Comparison of ENCODE assay signal across 28 cellular contexts in the genomic region with DNA sequence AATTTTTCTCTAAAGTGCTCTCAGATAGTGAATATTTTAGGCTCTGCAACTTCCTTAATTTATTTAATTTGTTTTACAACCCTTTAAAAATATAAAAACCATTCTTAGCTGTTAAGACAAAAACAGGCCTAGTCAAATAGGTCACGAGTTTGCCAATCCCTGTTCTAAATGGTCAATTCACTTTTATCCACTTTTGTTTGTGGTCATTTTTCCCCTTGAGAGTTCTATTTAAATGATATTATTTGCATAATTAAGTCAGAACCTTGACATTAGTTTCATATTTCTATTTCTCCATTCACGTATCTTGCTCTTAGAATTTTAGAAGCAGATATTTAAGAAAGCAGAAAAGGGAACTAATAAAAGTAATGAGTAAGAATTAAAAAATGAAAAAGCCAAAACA. TPM values are rescaled to one million over a fixed set of nuclear protein-coding genes. Genes with fewer than 3 reads are reported as not detected.
A peak's percentile ranks its signal among the peaks of the same experiment; 100 is the strongest.
DNase-seq lines count a peak whose midpoint lies in the region; ATAC-seq, FAIRE-seq and TF ChIP-seq lines count a peak whose summit lies in the region.
"Had no signal": no experiment of that assay in that cellular context is flagged by ENCODE, and none has a peak within 500 bp of the region (broad histone marks: within the 10 kb centered on the region; RNA-seq: fewer than 3 reads in every experiment).

No MANE protein-coding gene starts in this region.

- BruUV-seq in HepG2 (replicated peaks; lab: Mats Ljungman, UMichigan) = no TSS peak

- no peak for FAIRE-seq in HepG2 (lab: Jason Lieb, UNC)
- FAIRE-seq in endometrium (lab: Jason Lieb, UNC) = peak; percentile 31
- FAIRE-seq: colon had no signal

- H3K79me2 ChIP-seq in HepG2 (ENCODE audit: insufficient read depth, low read length) (peaks cover 79% of the 10 kb centered on the region), OCI-LY1 (ENCODE audit: insufficient read depth, low read length) (peaks cover 80% of the 10 kb centered on the region)

- TF ChIP-seq EP300 in HepG2 (IDR thresholded peaks at IDR 0.05; ENCODE audit: low read depth in 2 of 2, low read length in 2 of 2) (no peak), HepG2 (CRISPR knock-in tag; IDR thresholded peaks at IDR 0.05; ENCODE audit: borderline replicate concordance) (no peak)

- H2AFZ ChIP-seq in HepG2 (ENCODE audit: low read length) (no peak overlapping the region), OCI-LY1 (ENCODE audit: low read length) (no peak overlapping the region)
- H2AFZ ChIP-seq: neural progenitor cell, parathyroid adenoma had no signal

- H3K4me1 Mint-ChIP-seq in CD4-positive, alpha-beta T cell (ENCODE audit: low read depth) = peaks cover 51% of the 10 kb centered on the region
- peaks cover 48 to 50% (median 49%) of the 10 kb centered on the region in 3 donors for H3K4me1 Mint-ChIP-seq in T-cell

- no peaks in the 10 kb centered on the region for H3K9me2 ChIP-seq in OCI-LY1 (ENCODE audit: low read depth, low read length)

- H3K36me3 ChIP-seq in HepG2 (replicated peaks in 1 of 2; ENCODE audit: control insufficient read depth in 1 of 2, insufficient read depth in 2 of 2, low read length in 2 of 2) (peaks cover 0 to 2% of the 10 kb centered on the region in 2 experiments; a peak in 3 of 5 replicates), right lobe of liver (no peaks in the 10 kb centered on the region), OCI-LY1 (ENCODE audit: insufficient read depth, low read length) (no peaks in the 10 kb centered on the region)
- H3K36me3 ChIP-seq: heart left ventricle, lower lobe of right lung, neural progenitor cell, right atrium auricular region, uterus had no signal

- POLR2A ChIA-PET in HepG2 (lab: Yijun Ruan, JAX) (interaction anchor here (2.3 kb wide), 1 partner anchor 12 kb away, joined by 6 read pairs; no protein-coding TSS in a partner anchor), RWPE1 (lab: Yijun Ruan, JAX; ENCODE audit: low non-redundant PET) (no interaction called here), T-cell (lab: Charles Lee) (no interaction called here)
- POLR2A ChIA-PET in CD4-positive, alpha-beta T cell (lab: Charles Lee) = interaction anchor here (1.1 kb wide), 1 partner anchor 30 kb away, joined by 4 read pairs; the partner anchor contains the start of genes NUDT21 and OGFOD1

- in situ Hi-C loops in HepG2 (cut with HindIII; ENCODE audit: extremely low pct_ligation_motif_present, low pct_unique_long_range_greater_than_20kb) = no loop called here

- no peaks in the 10 kb centered on the region for H3K9me3 Mint-ChIP-seq in CD4-positive, alpha-beta T cell
- no peaks in the 10 kb centered on the region for H3K9me3 Mint-ChIP-seq in T-cell
- H3K9me3 Mint-ChIP-seq: neural progenitor cell had no signal

- H4K20me1 ChIP-seq in HepG2 (ENCODE audit: insufficient read depth, low read length) (peaks cover 11% of the 10 kb centered on the region), OCI-LY1 (ENCODE audit: insufficient read depth, low read length) (no peaks in the 10 kb centered on the region)

- peaks cover 64% of the 10 kb centered on the region for H3K4me1 ChIP-seq in HepG2 (ENCODE audit: insufficient read depth, low read length)
- peaks cover 0 to 44% (median 14%) of the 10 kb centered on the region in 4 donors for H3K4me1 ChIP-seq in right lobe of liver
- peaks cover 53% of the 10 kb centered on the region for H3K4me1 ChIP-seq in OCI-LY1 (ENCODE audit: insufficient read depth, low read length, severe bottlenecking)

- H3K27me3 ChIP-seq in HepG2 (ENCODE audit: control insufficient read depth in 1 of 2, insufficient read depth in 2 of 2, low read length in 2 of 2) (no peaks in the 10 kb centered on the region; a peak in 2 of 5 replicates), right lobe of liver (no peaks in the 10 kb centered on the region), OCI-LY1 (ENCODE audit: insufficient read depth, low read length) (no peaks in the 10 kb centered on the region)
- H3K27me3 ChIP-seq in CD4-positive, alpha-beta T cell (ENCODE audit: control insufficient read depth, insufficient read depth, low read length) = no peaks in the 10 kb centered on the region
- H3K27me3 ChIP-seq: heart left ventricle, MG63, right atrium auricular region, uterus had no signal

- TF ChIP-seq CTCF in HepG2 (CRISPR knock-in tag; IDR thresholded peaks at IDR 0.05) = no peak
- TF ChIP-seq CTCF in right lobe of liver (IDR thresholded peaks at IDR 0.05) = no peak
- TF ChIP-seq CTCF in OCI-LY1 (IDR thresholded peaks at IDR 0.05; ENCODE audit: low read length) = no peak
- no peak for TF ChIP-seq CTCF in RWPE1 (conservative IDR thresholded peaks at IDR 0.05; ENCODE audit: low read depth)
- no peak for TF ChIP-seq CTCF in CD4-positive, alpha-beta T cell (IDR thresholded peaks at IDR 0.05)

- H3K4me3 ChIP-seq in HepG2 (replicated peaks in 1 of 3; ENCODE audit: insufficient read depth in 1 of 3, low read depth in 2 of 3, low read length in 3 of 3) (no peak overlapping the region), right lobe of liver (no peak overlapping the region), OCI-LY1 (ENCODE audit: low read depth, low read length, poor library complexity, severe bottlenecking) (peak overlapping the region; percentile 91)
- H3K4me3 ChIP-seq: heart left ventricle, lower lobe of right lung, MG63, neural progenitor cell, right atrium auricular region, SK-N-MC, uterus had no signal

- no peak for TF ChIP-seq POLR2A in HepG2 (IDR thresholded peaks at IDR 0.05; ENCODE audit: insufficient read depth in 1 of 2, low read depth in 2 of 2, low read length in 2 of 2)
- no peak for TF ChIP-seq POLR2A in right lobe of liver (IDR thresholded peaks at IDR 0.05)

- peaks cover 9% of the 10 kb centered on the region for H3K36me3 Mint-ChIP-seq in CD4-positive, alpha-beta T cell (ENCODE audit: low read depth)
- H3K36me3 Mint-ChIP-seq in T-cell = peaks cover 2% of the 10 kb centered on the region
- H3K36me3 Mint-ChIP-seq: neural progenitor cell had no signal

- no peaks in the 10 kb centered on the region for H3F3A ChIP-seq in OCI-LY1 (ENCODE audit: insufficient read depth, low read length)

- no peak overlapping the region for H3K27ac Mint-ChIP-seq in CD4-positive, alpha-beta T cell
- H3K27ac Mint-ChIP-seq in T-cell = no peak overlapping the region
- H3K27ac Mint-ChIP-seq: neural progenitor cell had no signal

- TF ChIP-seq RAD21 in HepG2 (CRISPR knock-in tag; IDR thresholded peaks at IDR 0.05) = no peak

- ATAC-seq in HepG2 (no peak), right lobe of liver (no peak), T-cell (replicated peaks in 1 of 4) (no peak)
- ATAC-seq in CD4-positive, alpha-beta T cell (ENCODE audit: poor library complexity) = no peak
- ATAC-seq: HCT116, heart left ventricle, lower lobe of right lung, T-helper 17 cell had no signal

- intact Hi-C loops in HepG2 (cut with micrococcal nuclease; ENCODE audit: unreplicated experiment) = no loop called here
- intact Hi-C loops in right lobe of liver (cut with DNase I) = no loop called here
- intact Hi-C loops in CD4-positive, alpha-beta T cell (cut with DNase I, micrococcal nuclease) = loop anchor here in 1 of 2 experiments (10.0 kb wide), 2 partner anchors 227 to 283 kb away; partner anchors contain the start of gene GNAO1

- CTCF ChIA-PET in HepG2 (lab: Yijun Ruan, JAX; ENCODE audit: low intra/inter-chr PET ratio, low total read pairs) = no interaction called here
- CTCF ChIA-PET in RWPE1 (lab: Yijun Ruan, JAX) = no interaction called here
- CTCF ChIA-PET in CD4-positive, alpha-beta T cell (lab: Charles Lee) = no interaction called here
- CTCF ChIA-PET in T-cell (lab: Charles Lee) = no interaction called here

- H3K9ac ChIP-seq in HepG2 (ENCODE audit: insufficient read depth, low read depth, low read length) = no peak overlapping the region
- peak overlapping the region; percentile 86; the same call in 1 of the 2 replicates for H3K9ac ChIP-seq in OCI-LY1 (ENCODE audit: low read length)
- H3K9ac ChIP-seq: neural progenitor cell, parathyroid adenoma had no signal

- no peak for DNase-seq in HepG2 (ENCODE audit: low spot score)
- no peak for DNase-seq in right lobe of liver
- DNase-seq in RWPE1 (ENCODE audit: low spot score) = no peak
- no peak for DNase-seq in CD4-positive, alpha-beta T cell
- no peak for DNase-seq in T-cell
- DNase-seq in middle frontal gyrus (ENCODE audit: extremely low spot score, low spot score) = no peak
- DNase-seq: activated CD4-positive, alpha-beta T cell treated with anti-CD3 and anti-CD28 coated beads for 1 hour; activated naive CD4-positive, alpha-beta T cell; activated T-cell treated with anti-CD3 and anti-CD28 coated beads, Interleukin-2, amount 50 U/mL, for 1 hour; DMS153; effector CD8-positive, alpha-beta T cell; erythroblast; heart left ventricle; lower lobe of right lung; MG63; NCI-H1436; NCI-H446; NCI-H82; T-helper 17 cell; uterus had no signal

- 95% methylated on average over 2 of the region's 2 CpGs for WGBS in HepG2 (ENCODE audit: low lambda C conversion rate)
- 69% methylated on average over 2 of the region's 2 CpGs for WGBS in right lobe of liver (ENCODE audit: insufficient coverage, low coverage, low lambda C conversion rate, missing lambda C conversion rate)

- H3K27me3 Mint-ChIP-seq in CD4-positive, alpha-beta T cell = no peaks in the 10 kb centered on the region
- no peaks in the 10 kb centered on the region for H3K27me3 Mint-ChIP-seq in T-cell
- H3K27me3 Mint-ChIP-seq: T-helper 17 cell had no signal

- H3K9me3 ChIP-seq in HepG2 (ENCODE audit: low read length) = no peaks in the 10 kb centered on the region
- no peaks in the 10 kb centered on the region for H3K9me3 ChIP-seq in right lobe of liver
- H3K9me3 ChIP-seq in OCI-LY1 (ENCODE audit: low read length) = no peaks in the 10 kb centered on the region
- no peaks in the 10 kb centered on the region for H3K9me3 ChIP-seq in CD4-positive, alpha-beta T cell (ENCODE audit: control insufficient read depth, low read length)
- H3K9me3 ChIP-seq: heart left ventricle, lower lobe of right lung, MG63, right atrium auricular region, uterus had no signal

- H3K27ac ChIP-seq in HepG2 (ENCODE audit: extremely low read length, insufficient read depth, low read length) (no peak overlapping the region), right lobe of liver (no peak overlapping the region), OCI-LY1 (ENCODE audit: low read depth, low read length, poor library complexity, severe bottlenecking) (peak overlapping the region; percentile 90), RWPE1 (no peak overlapping the region)
- no peak overlapping the region for H3K27ac ChIP-seq in CD4-positive, alpha-beta T cell (ENCODE audit: low read depth, low read length)
- H3K27ac ChIP-seq: heart left ventricle, lower lobe of right lung, neural progenitor cell, parathyroid adenoma, right atrium auricular region, SK-N-MC, uterus had no signal

- H3K4me2 ChIP-seq in HepG2 (ENCODE audit: low read depth, low read length) = 0 out of 2 replicates have a peak overlapping the region, but pooled peaks have one; percentile 89
- peak overlapping the region; percentile 85 for H3K4me2 ChIP-seq in OCI-LY1 (ENCODE audit: low read length)
- H3K4me2 ChIP-seq: neural progenitor cell had no signal

- no peak overlapping the region for H3K4me3 Mint-ChIP-seq in CD4-positive, alpha-beta T cell
- peak overlapping the region in 1 of 3 donors; percentile 8 for H3K4me3 Mint-ChIP-seq in T-cell
- H3K4me3 Mint-ChIP-seq: T-helper 17 cell had no signal

RNA-seq across cellular contexts. Expression of gene AMFR, which starts 4.0 kb away (rescaled TPM):
- total RNA-seq in HepG2 (2016; rRNA removed; fragmentation: Illumina TruSeq; extraction: Trizol) (80.0 and 108 TPM in 2 replicates), right lobe of liver (100 to 1,000 TPM in 4 of 6 experiments, 10 to 100 TPM in 2; 92.2 to 189 (median 137) TPM), T-cell (10 to 100 TPM; 60.4 to 71.9 (median 68.4) TPM)
- total RNA-seq in HepG2 (2016; cell fraction: cytosol; rRNA removed; fragmentation: Illumina TruSeq; extraction: Trizol; ENCODE audit: low read depth) = 55.3 and 57.1 TPM in 2 replicates
- 75.8 and 107 TPM in 2 replicates for total RNA-seq in HepG2 (2016; cell fraction: insoluble cytoplasmic fraction; rRNA removed; fragmentation: Illumina TruSeq; extraction: Trizol)
- total RNA-seq in HepG2 (2016; cell fraction: membrane; rRNA removed; fragmentation: Illumina TruSeq; extraction: Trizol) = 115 and 121 TPM in 2 replicates
- total RNA-seq in HepG2 (2016; cell fraction: nucleus; rRNA removed; fragmentation: Illumina TruSeq; extraction: Trizol) = 88.4 and 97.8 TPM in 2 replicates
- polyA plus RNA-seq in HepG2 (2011; rRNA removed) = 52.9 and 65.3 TPM in 2 replicates
- 73.6 and 88.0 TPM in 2 replicates for polyA plus RNA-seq in HepG2 (2011; cell fraction: cytosol; rRNA removed)
- polyA plus RNA-seq in HepG2 (2011; cell fraction: nucleus; rRNA removed) = 63.5 and 69.1 TPM in 2 replicates
- polyA plus RNA-seq in HepG2 (2012) = 68.8 and 77.0 TPM in 2 replicates
- 27.7 and 29.0 TPM in 2 replicates for polyA plus RNA-seq in HepG2 (2016; cell fraction: cytosol; fragmentation: Illumina TruSeq; extraction: Trizol; ENCODE audit: low read depth)
- 47.4 and 56.2 TPM in 2 replicates for polyA plus RNA-seq in HepG2 (2016; cell fraction: insoluble cytoplasmic fraction; fragmentation: Illumina TruSeq; extraction: Trizol; ENCODE audit: low read depth)
- polyA plus RNA-seq in HepG2 (2016; cell fraction: membrane; fragmentation: Illumina TruSeq; extraction: Trizol; ENCODE audit: low read depth) = 56.5 and 62.9 TPM in 2 replicates
- polyA plus RNA-seq in HepG2 (2016; cell fraction: nucleus; fragmentation: Illumina TruSeq; extraction: Trizol; ENCODE audit: insufficient read depth, low read depth) = 75.6 and 79.3 TPM in 2 replicates
- 174 and 688 TPM in 2 replicates for polyA minus RNA-seq in HepG2 (2011; rRNA and poly(A)+ RNA removed; ENCODE audit: low replicate concordance)
- 186 and 219 TPM in 2 replicates for polyA minus RNA-seq in HepG2 (2011; cell fraction: cytosol; rRNA and poly(A)+ RNA removed)
- 164 and 181 TPM in 2 replicates for polyA minus RNA-seq in HepG2 (2011; cell fraction: nucleus; rRNA and poly(A)+ RNA removed)
- 10 to 100 TPM; 79.2 to 83.8 TPM for total RNA-seq in CD4-positive, alpha-beta T cell

RNA-seq across cellular contexts. Expression of gene NUDT21, which starts 29.8 kb away (rescaled TPM):
- total RNA-seq in HepG2 (2016; rRNA removed; fragmentation: Illumina TruSeq; extraction: Trizol) (210 and 320 TPM in 2 replicates), right lobe of liver (10 to 100 TPM; 26.2 to 35.8 (median 30.3) TPM), T-cell (10 to 100 TPM; 90.0 to 98.8 (median 98.4) TPM)
- 59.7 and 74.4 TPM in 2 replicates for total RNA-seq in HepG2 (2016; cell fraction: cytosol; rRNA removed; fragmentation: Illumina TruSeq; extraction: Trizol; ENCODE audit: low read depth)
- total RNA-seq in HepG2 (2016; cell fraction: insoluble cytoplasmic fraction; rRNA removed; fragmentation: Illumina TruSeq; extraction: Trizol) = 213 and 328 TPM in 2 replicates
- 88.9 and 94.1 TPM in 2 replicates for total RNA-seq in HepG2 (2016; cell fraction: membrane; rRNA removed; fragmentation: Illumina TruSeq; extraction: Trizol)
- 86.2 and 94.1 TPM in 2 replicates for total RNA-seq in HepG2 (2016; cell fraction: nucleus; rRNA removed; fragmentation: Illumina TruSeq; extraction: Trizol)
- 162 and 177 TPM in 2 replicates for polyA plus RNA-seq in HepG2 (2011; rRNA removed)
- 66.5 and 107 TPM in 2 replicates for polyA plus RNA-seq in HepG2 (2011; cell fraction: cytosol; rRNA removed)
- polyA plus RNA-seq in HepG2 (2011; cell fraction: nucleus; rRNA removed) = 51.0 and 61.4 TPM in 2 replicates
- 136 and 140 TPM in 2 replicates for polyA plus RNA-seq in HepG2 (2012)
- 77.0 and 85.0 TPM in 2 replicates for polyA plus RNA-seq in HepG2 (2016; cell fraction: cytosol; fragmentation: Illumina TruSeq; extraction: Trizol; ENCODE audit: low read depth)
- 268 and 272 TPM in 2 replicates for polyA plus RNA-seq in HepG2 (2016; cell fraction: insoluble cytoplasmic fraction; fragmentation: Illumina TruSeq; extraction: Trizol; ENCODE audit: low read depth)
- polyA plus RNA-seq in HepG2 (2016; cell fraction: membrane; fragmentation: Illumina TruSeq; extraction: Trizol; ENCODE audit: low read depth) = 76.9 and 88.0 TPM in 2 replicates
- polyA plus RNA-seq in HepG2 (2016; cell fraction: nucleus; fragmentation: Illumina TruSeq; extraction: Trizol; ENCODE audit: insufficient read depth, low read depth) = 92.2 and 106 TPM in 2 replicates
- 103 and 183 TPM in 2 replicates for polyA minus RNA-seq in HepG2 (2011; rRNA and poly(A)+ RNA removed; ENCODE audit: low replicate concordance)
- 89.5 and 101 TPM in 2 replicates for polyA minus RNA-seq in HepG2 (2011; cell fraction: cytosol; rRNA and poly(A)+ RNA removed)
- polyA minus RNA-seq in HepG2 (2011; cell fraction: nucleus; rRNA and poly(A)+ RNA removed) = 81.6 and 84.1 TPM in 2 replicates
- 10 to 100 TPM; 89.6 to 96.6 TPM for total RNA-seq in CD4-positive, alpha-beta T cell

RNA-seq across cellular contexts. Expression of gene OGFOD1, which starts 30.0 kb away (rescaled TPM):
- 81.3 and 160 TPM in 2 replicates for total RNA-seq in HepG2 (2016; rRNA removed; fragmentation: Illumina TruSeq; extraction: Trizol)
- 6.6 and 8.4 TPM in 2 replicates for total RNA-seq in HepG2 (2016; cell fraction: cytosol; rRNA removed; fragmentation: Illumina TruSeq; extraction: Trizol; ENCODE audit: low read depth)
- total RNA-seq in HepG2 (2016; cell fraction: insoluble cytoplasmic fraction; rRNA removed; fragmentation: Illumina TruSeq; extraction: Trizol) = 86.8 and 157 TPM in 2 replicates
- 20.3 and 27.2 TPM in 2 replicates for total RNA-seq in HepG2 (2016; cell fraction: membrane; rRNA removed; fragmentation: Illumina TruSeq; extraction: Trizol)
- total RNA-seq in HepG2 (2016; cell fraction: nucleus; rRNA removed; fragmentation: Illumina TruSeq; extraction: Trizol) = 53.7 and 58.7 TPM in 2 replicates
- polyA plus RNA-seq in HepG2 (2011; rRNA removed) = 31.1 and 35.2 TPM in 2 replicates
- polyA plus RNA-seq in HepG2 (2011; cell fraction: cytosol; rRNA removed) = 20.7 and 32.8 TPM in 2 replicates
- 11.1 and 14.6 TPM in 2 replicates for polyA plus RNA-seq in HepG2 (2011; cell fraction: nucleus; rRNA removed)
- 44.7 and 68.7 TPM in 2 replicates for polyA plus RNA-seq in HepG2 (2012)
- 6.1 and 7.5 TPM in 2 replicates for polyA plus RNA-seq in HepG2 (2016; cell fraction: cytosol; fragmentation: Illumina TruSeq; extraction: Trizol; ENCODE audit: low read depth)
- polyA plus RNA-seq in HepG2 (2016; cell fraction: insoluble cytoplasmic fraction; fragmentation: Illumina TruSeq; extraction: Trizol; ENCODE audit: low read depth) = 139 and 141 TPM in 2 replicates
- 14.8 and 18.5 TPM in 2 replicates for polyA plus RNA-seq in HepG2 (2016; cell fraction: membrane; fragmentation: Illumina TruSeq; extraction: Trizol; ENCODE audit: low read depth)
- polyA plus RNA-seq in HepG2 (2016; cell fraction: nucleus; fragmentation: Illumina TruSeq; extraction: Trizol; ENCODE audit: insufficient read depth, low read depth) = 48.7 and 52.3 TPM in 2 replicates
- polyA minus RNA-seq in HepG2 (2011; rRNA and poly(A)+ RNA removed; ENCODE audit: low replicate concordance) = 28.6 and 57.3 TPM in 2 replicates
- polyA minus RNA-seq in HepG2 (2011; cell fraction: cytosol; rRNA and poly(A)+ RNA removed) = 24.4 and 40.4 TPM in 2 replicates
- polyA minus RNA-seq in HepG2 (2011; cell fraction: nucleus; rRNA and poly(A)+ RNA removed) = 61.2 and 74.1 TPM in 2 replicates
- total RNA-seq in right lobe of liver = 10 to 100 TPM; 12.2 to 32.0 (median 17.4) TPM
- 10 to 100 TPM; 14.6 to 14.8 TPM for total RNA-seq in CD4-positive, alpha-beta T cell
- total RNA-seq in T-cell = 10 to 100 TPM; 18.1 to 49.9 (median 47.5) TPM

Comparison
In these comparisons a context has a peak if more than half of its experiments do, and no peak if none do; other contexts are left out.
1. POLR2A ChIA-PET loops: an anchor here in HepG2 (2.3 kb wide) and CD4-positive, alpha-beta T cell (1.1 kb wide); none called in RWPE1 and T-cell.